Comparison of ENCODE assay signal across 24 cellular contexts in genomic region chr22:26842103-26842502, GRCh38.
"Had no signal": no experiment of that assay in that cellular context is flagged by ENCODE, and none has a peak within 500 bp of the region (broad histone marks: within the 10 kb centered on the region; RNA-seq: fewer than 3 reads in every experiment).

No MANE protein-coding gene starts in this region.

- H3K27ac Mint-ChIP-seq: naive thymus-derived CD8-positive, alpha-beta T cell; progenitor cell of endocrine pancreas; stimulated activated naive CD8-positive, alpha-beta T cell treated with anti-CD3 and anti-CD28 coated beads, Interleukin-15, amount 100 ng/mL, for 72 hours had no signal

- H3K9ac ChIP-seq: parathyroid adenoma had no signal

- ATAC-seq: esophagus mucosa; gastrocnemius medialis; left cardiac atrium; left ventricle myocardium superior; lower lobe of right lung; naive thymus-derived CD8-positive, alpha-beta T cell; right lobe of liver; stimulated activated naive CD8-positive, alpha-beta T cell treated with anti-CD3 and anti-CD28 coated beads, Interleukin-15, amount 100 ng/mL, for 72 hours; upper lobe of right lung had no signal

- H3K9me3 ChIP-seq: gastrocnemius medialis, lower lobe of right lung, right lobe of liver, suprapubic skin, transverse colon, upper lobe of right lung, uterus had no signal

- H3K4me3 Mint-ChIP-seq: naive thymus-derived CD8-positive, alpha-beta T cell; stimulated activated naive CD8-positive, alpha-beta T cell treated with anti-CD3 and anti-CD28 coated beads, Interleukin-15, amount 100 ng/mL, for 72 hours had no signal

- H3K4me3 ChIP-seq: dorsolateral prefrontal cortex, gastrocnemius medialis, lower lobe of right lung, right lobe of liver, suprapubic skin, transverse colon, upper lobe of right lung, uterus had no signal

- H3K27me3 ChIP-seq: dorsolateral prefrontal cortex, gastrocnemius medialis, right lobe of liver, suprapubic skin, transverse colon, upper lobe of right lung, uterus had no signal

- H2AFZ ChIP-seq: parathyroid adenoma had no signal

- H3K36me3 ChIP-seq: gastrocnemius medialis, lower lobe of right lung, right lobe of liver, suprapubic skin, transverse colon, upper lobe of right lung, uterus had no signal

- H3K9me3 Mint-ChIP-seq: naive thymus-derived CD8-positive, alpha-beta T cell; stimulated activated naive CD8-positive, alpha-beta T cell treated with anti-CD3 and anti-CD28 coated beads, Interleukin-15, amount 100 ng/mL, for 72 hours had no signal

- H3K4me1 ChIP-seq: gastrocnemius medialis, lower lobe of right lung, right lobe of liver, suprapubic skin, transverse colon, upper lobe of right lung, uterus had no signal

- H3K79me2 ChIP-seq: parathyroid adenoma had no signal

- H3K27ac ChIP-seq: dorsolateral prefrontal cortex, epithelial cell of prostate, gastrocnemius medialis, lower lobe of right lung, parathyroid adenoma, right lobe of liver, suprapubic skin, transverse colon, upper lobe of right lung, uterus had no signal

- H3K27me3 Mint-ChIP-seq: naive thymus-derived CD8-positive, alpha-beta T cell; stimulated activated naive CD8-positive, alpha-beta T cell treated with anti-CD3 and anti-CD28 coated beads, Interleukin-15, amount 100 ng/mL, for 72 hours had no signal

- DNase-seq: dorsolateral prefrontal cortex; effector CD4-positive, alpha-beta T cell; foreskin fibroblast; gastrocnemius medialis; head of caudate nucleus; left cardiac atrium; left ventricle myocardium superior; lower lobe of right lung; naive thymus-derived CD8-positive, alpha-beta T cell; right lobe of liver; small intestine; stimulated activated CD4-positive, alpha-beta T cell treated with anti-CD3 and anti-CD28 coated beads, Interleukin-15, amount 100 ng/mL, for 24 hours; stimulated activated CD4-positive, alpha-beta T cell treated with anti-CD3 and anti-CD28 coated beads, Interleukin-4, amount 100 ng/mL, for 1 hour; stimulated activated CD8-positive, alpha-beta memory T cell treated with anti-CD3 and anti-CD28 coated beads, Interleukin-4, amount 100 ng/mL, for 48 hours; stimulated activated naive CD4-positive, alpha-beta T cell; stimulated activated naive CD8-positive, alpha-beta T cell treated with anti-CD3 and anti-CD28 coated beads, Interleukin-15, amount 100 ng/mL, for 72 hours; transverse colon; upper lobe of right lung; uterus had no signal
